Comparison of ENCODE assay signal across 1 cellular context in the genomic region with DNA sequence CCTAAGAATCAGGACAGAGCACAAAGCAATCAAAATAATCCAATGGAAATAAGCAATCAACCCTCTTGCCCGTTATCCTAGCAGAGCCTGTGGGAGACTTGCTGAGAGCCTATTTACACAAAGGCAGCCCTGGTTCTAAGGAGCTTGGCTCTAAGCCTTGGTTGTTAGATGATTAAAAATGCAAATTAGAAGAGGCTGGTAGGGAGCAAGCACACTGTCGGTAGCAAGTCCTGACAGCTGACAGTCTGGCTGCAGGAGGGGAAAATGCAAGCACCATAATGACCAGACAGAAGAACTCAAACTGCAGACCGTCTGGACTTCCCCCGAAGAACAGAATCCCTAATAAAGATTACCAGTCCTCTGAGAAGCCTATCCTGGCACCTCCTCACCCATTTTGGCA.
TF ChIP-seq lines count a peak whose summit lies in the region.

No MANE protein-coding gene starts in this region.

TF ChIP-seq in H1, 55 proteins besides CTCF, POLR2A, EP300 and RAD21 (continued from another document):
- TF ChIP-seq SP1 (IDR thresholded peaks at IDR 0.05; ENCODE audit: low read depth, low read length) (no peak), SRF (IDR thresholded peaks at IDR 0.05; ENCODE audit: low read depth, low read length) (no peak), ASH2L (IDR thresholded peaks at IDR 0.05; ENCODE audit: low read length) (no peak), CBX5 (IDR thresholded peaks at IDR 0.05; ENCODE audit: low read depth, low read length) (no peak), JUND (IDR thresholded peaks at IDR 0.05; ENCODE audit: low read length) (no peak), RFX5 (IDR thresholded peaks at IDR 0.05; ENCODE audit: borderline replicate concordance, low read depth, low read length) (no peak), SP4 (IDR thresholded peaks at IDR 0.05; ENCODE audit: low read length) (no peak), PHF8 (conservative IDR thresholded peaks at IDR 0.05; ENCODE audit: low read depth, low read length) (no peak), RXRA (IDR thresholded peaks at IDR 0.05; ENCODE audit: insufficient read depth, low read depth, low read length) (no peak), MAX (IDR thresholded peaks at IDR 0.05) (no peak)
TF ChIP-seq in H1: peak in this region for 0.
